1 cellular context compared by ENCODE assay signal in genomic region chr17:72661945-72662826, GRCh38.
TF ChIP-seq lines count a peak whose summit lies in the region.

No MANE protein-coding gene starts in this region.

TF ChIP-seq in HepG2, 621 proteins besides CTCF, POLR2A, EP300 and RAD21 (continued from another document):
- 0 out of 2 replicates have a peak, but pooled peaks have one; percentile 30 for TF ChIP-seq ZBTB33 (CRISPR knock-in tag; IDR thresholded peaks at IDR 0.05)
- TF ChIP-seq ZEB1 (IDR thresholded peaks at IDR 0.05; ENCODE audit: insufficient replicate concordance, low read depth), result peak; percentile 2
- no peak for TF ChIP-seq CREB1 (IDR thresholded peaks at IDR 0.05)
- 0 out of 2 replicates have a peak, but pooled peaks have one; percentile 11 for TF ChIP-seq CREB1 (CRISPR knock-in tag; IDR thresholded peaks at IDR 0.05)
- TF ChIP-seq ZBTB4 (CRISPR knock-in tag; IDR thresholded peaks at IDR 0.05; ENCODE audit: borderline replicate concordance), result no peak
- TF ChIP-seq, protein P1, sequence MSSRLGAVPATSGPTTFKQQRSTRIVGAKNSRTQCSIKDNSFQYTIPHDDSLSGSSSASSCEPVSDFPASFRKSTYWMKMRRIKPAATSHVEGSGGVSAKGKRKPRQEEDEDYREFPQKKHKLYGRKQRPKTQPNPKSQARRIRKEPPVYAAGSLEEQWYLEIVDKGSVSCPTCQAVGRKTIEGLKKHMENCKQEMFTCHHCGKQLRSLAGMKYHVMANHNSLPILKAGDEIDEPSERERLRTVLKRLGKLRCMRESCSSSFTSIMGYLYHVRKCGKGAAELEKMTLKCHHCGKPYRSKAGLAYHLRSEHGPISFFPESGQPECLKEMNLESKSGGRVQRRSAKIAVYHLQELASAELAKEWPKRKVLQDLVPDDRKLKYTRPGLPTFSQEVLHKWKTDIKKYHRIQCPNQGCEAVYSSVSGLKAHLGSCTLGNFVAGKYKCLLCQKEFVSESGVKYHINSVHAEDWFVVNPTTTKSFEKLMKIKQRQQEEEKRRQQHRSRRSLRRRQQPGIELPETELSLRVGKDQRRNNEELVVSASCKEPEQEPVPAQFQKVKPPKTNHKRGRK (CRISPR knock-in tag; IDR thresholded peaks at IDR 0.05), result peak; percentile 96
- 0 out of 2 replicates have a peak, but pooled peaks have one; percentile 25 for TF ChIP-seq NFATC3 (CRISPR knock-in tag; IDR thresholded peaks at IDR 0.05)
- TF ChIP-seq KLF13 (CRISPR knock-in tag; IDR thresholded peaks at IDR 0.05), result 0 out of 2 replicates have a peak, but pooled peaks have one; percentile 6
- peak; percentile 28; the same call in 1 of the 2 replicates for TF ChIP-seq FOXP1 (IDR thresholded peaks at IDR 0.05)
- TF ChIP-seq FOXP1 (CRISPR knock-in tag; IDR thresholded peaks at IDR 0.05), result no peak
- no peak for TF ChIP-seq REXO4 (CRISPR knock-in tag; IDR thresholded peaks at IDR 0.05; ENCODE audit: borderline replicate concordance)
- TF ChIP-seq FOXK2 (IDR thresholded peaks at IDR 0.05), result 0 out of 2 replicates have a peak, but pooled peaks have one; percentile 25
- TF ChIP-seq ZNF263 (CRISPR knock-in tag; IDR thresholded peaks at IDR 0.05), result peak; percentile 59; the same call in 1 of the 2 replicates
